8 cellular contexts compared by ENCODE assay signal in genomic region chr10:46283217-46283944, GRCh38. TPM values are rescaled to one million over a fixed set of nuclear protein-coding genes. Genes with fewer than 3 reads are reported as not detected.
DNase-seq lines count a peak whose midpoint lies in the region; ATAC-seq and TF ChIP-seq lines count a peak whose summit lies in the region.

No MANE protein-coding gene starts in this region.

- H3K36me3 Mint-ChIP-seq in activated naive CD8-positive, alpha-beta T cell treated with anti-CD3 and anti-CD28 coated beads for 36 hours = no peaks in the 10 kb centered on the region

- peaks cover 6% of the 10 kb centered on the region for H3K27me3 ChIP-seq in thymus (ENCODE audit: control insufficient read depth, insufficient read depth)

- DNase-seq in activated CD8-positive, alpha-beta memory T cell treated with anti-CD3 and anti-CD28 coated beads for 24 hours = peak; percentile 48
- no peak for DNase-seq in activated CD8-positive, alpha-beta memory T cell treated with anti-CD3 and anti-CD28 coated beads, Interleukin-2, amount 50 U/mL, for 4 hours
- no peak for DNase-seq in activated naive CD8-positive, alpha-beta T cell treated with anti-CD3 and anti-CD28 coated beads for 36 hours
- DNase-seq in left lobe of liver (ENCODE audit: low spot score) = peak; percentile 40
- DNase-seq in AML-193 (lab: John Stamatoyannopoulos, UW) = no peak
- no peak for DNase-seq in COR-L47 (lab: John Stamatoyannopoulos, UW)
- DNase-seq in GM10248 (ENCODE audit: extremely low spot score) = no peak

- POLR2A ChIA-PET in GM10248 (lab: Yijun Ruan, JAX) = no interaction called here

- H3K4me3 Mint-ChIP-seq in activated naive CD8-positive, alpha-beta T cell treated with anti-CD3 and anti-CD28 coated beads for 36 hours = peak overlapping the region; percentile 80

- TF ChIP-seq CTCF in GM10248 (IDR thresholded peaks at IDR 0.05; ENCODE audit: control extremely low read depth, extremely low read depth, low read depth, missing control alignments) = no peak

- H3K9me3 Mint-ChIP-seq in activated naive CD8-positive, alpha-beta T cell treated with anti-CD3 and anti-CD28 coated beads for 36 hours = no peaks in the 10 kb centered on the region

- no peaks in the 10 kb centered on the region for H3K27me3 Mint-ChIP-seq in activated naive CD8-positive, alpha-beta T cell treated with anti-CD3 and anti-CD28 coated beads for 36 hours

- ATAC-seq in left lobe of liver = no peak

- H3K27ac ChIP-seq in thymus (ENCODE audit: low read depth) = no peak overlapping the region

- H3K27ac Mint-ChIP-seq in activated naive CD8-positive, alpha-beta T cell treated with anti-CD3 and anti-CD28 coated beads for 36 hours = no peak overlapping the region

- CTCF ChIA-PET in GM10248 (lab: Yijun Ruan, JAX) = interaction anchor here (0.9 to 1.6 kb wide), 2 partner anchors 42 to 55 kb away, joined by 3 read pairs; no protein-coding TSS in a partner anchor

- peaks cover 12% of the 10 kb centered on the region for H3K4me1 ChIP-seq in thymus (ENCODE audit: control insufficient read depth, insufficient read depth, low read length)

- H3K4me1 Mint-ChIP-seq in activated naive CD8-positive, alpha-beta T cell treated with anti-CD3 and anti-CD28 coated beads for 36 hours = peaks cover 22% of the 10 kb centered on the region

- no peaks in the 10 kb centered on the region for H3K36me3 ChIP-seq in thymus (ENCODE audit: control insufficient read depth, insufficient read depth)

- no peaks in the 10 kb centered on the region for H3K9me3 ChIP-seq in thymus (ENCODE audit: control insufficient read depth)

- 61% methylated on average over 7 of the region's 14 CpGs for WGBS in thymus

- peak overlapping the region; percentile 87 for H3K4me3 ChIP-seq in thymus (ENCODE audit: low read length)

RNA-seq across cellular contexts. Expression of gene ANTXRL, which starts 3.4 kb away (rescaled TPM):
- total RNA-seq in activated naive CD8-positive, alpha-beta T cell treated with anti-CD3 and anti-CD28 coated beads for 36 hours = not detected
- total RNA-seq in left lobe of liver = not detected
- 0.39 TPM for polyA plus RNA-seq in thymus

Comparison
In these comparisons a context has a peak if more than half of its experiments do, and no peak if none do; other contexts are left out.
1. DNase-seq: peak in activated CD8-positive, alpha-beta memory T cell treated with anti-CD3 and anti-CD28 coated beads for 24 hours (single experiment) and left lobe of liver (single experiment); none in activated CD8-positive, alpha-beta memory T cell treated with anti-CD3 and anti-CD28 coated beads, Interleukin-2, amount 50 U/mL, for 4 hours (single experiment), activated naive CD8-positive, alpha-beta T cell treated with anti-CD3 and anti-CD28 coated beads for 36 hours (single experiment), AML-193 (0 of 2), COR-L47 (single experiment) and GM10248 (single experiment).